In the genomic region with DNA sequence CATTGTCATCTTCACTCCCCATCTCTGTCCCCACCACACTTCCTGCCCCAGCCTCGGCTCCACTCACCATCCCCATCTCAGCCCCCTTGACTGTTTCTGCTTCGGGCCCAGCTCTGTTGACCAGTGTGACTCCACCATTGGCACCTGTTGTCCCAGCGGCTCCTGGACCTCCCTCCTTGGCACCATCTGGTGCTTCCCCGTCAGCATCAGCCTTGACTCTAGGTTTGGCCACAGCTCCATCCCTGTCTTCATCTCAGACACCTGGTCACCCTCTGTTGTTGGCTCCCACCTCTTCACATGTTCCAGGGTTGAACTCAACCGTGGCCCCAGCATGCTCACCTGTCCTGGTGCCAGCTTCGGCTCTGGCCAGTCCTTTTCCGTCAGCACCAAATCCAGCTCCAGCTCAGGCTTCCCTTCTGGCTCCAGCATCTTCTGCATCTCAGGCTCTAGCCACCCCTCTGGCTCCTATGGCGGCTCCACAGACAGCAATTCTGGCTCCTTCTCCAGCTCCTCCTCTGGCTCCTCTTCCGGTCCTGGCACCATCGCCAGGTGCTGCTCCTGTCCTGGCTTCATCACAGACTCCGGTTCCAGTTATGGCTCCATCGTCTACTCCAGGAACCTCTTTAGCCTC, we compare ENCODE assay signal across 19 cellular contexts. TPM values are rescaled to one million over a fixed set of nuclear protein-coding genes. Genes with fewer than 3 reads are reported as not detected.
DNase-seq lines count a peak whose midpoint lies in the region; ATAC-seq, FAIRE-seq and TF ChIP-seq lines count a peak whose summit lies in the region.
"Had no signal": no experiment of that assay in that cellular context is flagged by ENCODE, and none has a peak within 500 bp of the region (broad histone marks: within the 10 kb centered on the region; RNA-seq: fewer than 3 reads in every experiment).

No MANE protein-coding gene starts in this region.

- no peaks in the 10 kb centered on the region for H3K9me2 ChIP-seq in GM23338 (ENCODE audit: insufficient read depth)

- FAIRE-seq in K562 (lab: Jason Lieb, UNC) (no peak), urothelium cell line (lab: Jason Lieb, UNC) (no peak)

- no peak overlapping the region for H3K4me2 ChIP-seq in GM23338
- no peak overlapping the region for H3K4me2 ChIP-seq in K562 (ENCODE audit: insufficient read depth, low read length)

- DNase-seq in CD14-positive monocyte (ENCODE audit: low spot score) (no peak), GM23338 (ENCODE audit: low spot score) (no peak), K562 (ENCODE audit: extremely low read depth in 1 of 4, low spot score in 3 of 4) (no peak), naive B cell (no peak), GOT3 (lab: John Stamatoyannopoulos, UW) (no peak), HK-2 (ENCODE audit: unreplicated experiment) (no peak), urothelium cell line (ENCODE audit: low spot score) (no peak), NCI-H1092 treated with DMSO at 0.1 percent for 48 hours (lab: John Stamatoyannopoulos, UW) (no peak)
- DNase-seq: activated CD4-positive, alpha-beta T cell treated with anti-CD3 and anti-CD28 coated beads for 36 hours; activated T-cell treated with anti-CD3 and anti-CD28 coated beads, Interleukin-2, amount 50 U/mL, for 4 hours; AML-193; DMS79; H7; KG1; NK-92 treated with Interleukin-12 subunit alpha and Interleukin-12 subunit beta, amount 100 ng/mL, for 24 hours; SHP77; stimulated activated CD4-positive, alpha-beta T cell treated with anti-CD3 and anti-CD28 coated beads, Interleukin-4, amount 100 ng/mL, for 1 hour; T-helper 9 cell had no signal

- intact Hi-C loops in CD14-positive monocyte (cut with micrococcal nuclease) (loop anchor here in 1 of 2 donors (5.0 kb wide), 1 partner anchor 33 kb away; no protein-coding TSS in a partner anchor), K562 (cut with micrococcal nuclease) (no loop called here)

- no peaks in the 10 kb centered on the region for H3K9me1 ChIP-seq in K562 (ENCODE audit: control insufficient read depth, insufficient read depth, low read length)

- H3K27ac Mint-ChIP-seq in CD14-positive monocyte (peak overlapping the region; percentile 94 to 97 (median 95)), GM23338 (peak overlapping the region; percentile 39; the same call in 1 of the 2 replicates), naive B cell (peak overlapping the region in 4 of 6 donors; percentile 37 to 82 (median 62))

- H3K27me3 ChIP-seq in GM23338 (ENCODE audit: insufficient read depth) (no peaks in the 10 kb centered on the region), K562 (ENCODE audit: control insufficient read depth in 2 of 2, insufficient read depth in 2 of 2, low read length in 2 of 2) (no peaks in the 10 kb centered on the region)
- H3K27me3 ChIP-seq: ascending aorta had no signal

- CTCF ChIA-PET in K562 (lab: Yijun Ruan, JAX; ENCODE audit: low intra/inter-chr PET ratio) = no interaction called here

- no peak overlapping the region for H3K9ac ChIP-seq in K562 (ENCODE audit: insufficient read depth in 1 of 2, low read depth in 2 of 2, low read length in 2 of 2)

- H3K27ac ChIP-seq in GM23338 (ENCODE audit: low read depth) = no peak overlapping the region
- H3K27ac ChIP-seq in K562 (ENCODE audit: extremely low read depth, low read depth, low read length) = no peak overlapping the region
- H3K27ac ChIP-seq: ascending aorta had no signal

- no peak for TF ChIP-seq CTCF in CD14-positive monocyte (IDR thresholded peaks at IDR 0.05)
- no peak for TF ChIP-seq CTCF in GM23338 (conservative IDR thresholded peaks at IDR 0.05; ENCODE audit: low read depth in 2 of 2)
- no peak for TF ChIP-seq CTCF in K562 (IDR thresholded peaks at IDR 0.05 in 2 of 3, conservative IDR thresholded peaks at IDR 0.05 in 1 of 3; ENCODE audit: insufficient read depth in 2 of 3, low read depth in 1 of 3, low read length in 3 of 3)

- H2AFZ ChIP-seq in GM23338 (no peak overlapping the region), K562 (ENCODE audit: low read depth, low read length) (no peak overlapping the region)

- H3K79me2 ChIP-seq in GM23338 (replicated peaks; ENCODE audit: insufficient read depth) (peaks cover 28% of the 10 kb centered on the region), K562 (ENCODE audit: control insufficient read depth, insufficient read depth, low read length) (peaks cover 12% of the 10 kb centered on the region; the same call in 2 of the 3 replicates)

- POLR2A ChIA-PET in K562 (lab: Yijun Ruan, JAX) = interaction anchor here (0.5 to 3.0 kb wide), 7 partner anchors 9 to 280 kb away, joined by 3 to 19 read pairs (median 5); partner anchors contain the start of gene PHKG2

- peaks cover 39% of the 10 kb centered on the region for H4K20me1 ChIP-seq in GM23338 (replicated peaks; ENCODE audit: insufficient read depth)
- 0 out of 2 replicates have a peak, but pooled peaks cover 6% of the 10 kb centered on the region for H4K20me1 ChIP-seq in K562 (replicated peaks; ENCODE audit: control insufficient read depth, insufficient read depth, low read length)

- H3K4me1 ChIP-seq in GM23338 (ENCODE audit: insufficient read depth) = peaks cover 15% of the 10 kb centered on the region
- peaks cover 0 to 8% of the 10 kb centered on the region in 2 experiments; a peak in 1 of 5 replicates for H3K4me1 ChIP-seq in K562 (replicated peaks in 1 of 2; ENCODE audit: control insufficient read depth in 2 of 2, insufficient read depth in 2 of 2, low read length in 2 of 2)
- H3K4me1 ChIP-seq: ascending aorta had no signal

- no peak overlapping the region for H3K4me3 Mint-ChIP-seq in CD14-positive monocyte
- H3K4me3 Mint-ChIP-seq in GM23338 = no peak overlapping the region; the same call in 2 of the 3 replicates
- peak overlapping the region in 1 of 8 donors; percentile 44 for H3K4me3 Mint-ChIP-seq in naive B cell
- H3K4me3 Mint-ChIP-seq: activated CD4-positive, alpha-beta T cell treated with anti-CD3 and anti-CD28 coated beads for 36 hours; activated T-cell treated with anti-CD3 and anti-CD28 coated beads, Interleukin-2, amount 50 U/mL, for 4 hours had no signal

- WGBS in K562 (ENCODE audit: insufficient coverage, low coverage, missing lambda C conversion rate) = 97% methylated on average over 11 of the region's 12 CpGs

- no peaks in the 10 kb centered on the region; the same call in 1 of the 2 replicates for H3F3A ChIP-seq in GM23338 (replicated peaks; ENCODE audit: low read depth)

- H3K4me1 Mint-ChIP-seq in CD14-positive monocyte (peaks cover 46% of the 10 kb centered on the region), GM23338 (peaks cover 12% of the 10 kb centered on the region), naive B cell (peaks cover 17 to 31% (median 28%) of the 10 kb centered on the region in 3 donors)
- H3K4me1 Mint-ChIP-seq: activated CD4-positive, alpha-beta T cell treated with anti-CD3 and anti-CD28 coated beads for 36 hours had no signal

- no peak overlapping the region for H3K4me3 ChIP-seq in GM23338
- no peak overlapping the region for H3K4me3 ChIP-seq in K562
- H3K4me3 ChIP-seq: ascending aorta had no signal

- BruUV-seq in K562 (replicated peaks; lab: Mats Ljungman, UMichigan) = TSS peak; percentile 12

- in situ Hi-C loops in K562 (cut with MboI) = no loop called here

- TF ChIP-seq RAD21 in K562 (CRISPR knock-in tag; conservative IDR thresholded peaks at IDR 0.05 in 1 of 2, IDR thresholded peaks at IDR 0.05 in 1 of 2) = no peak

- H3K9me3 Mint-ChIP-seq in CD14-positive monocyte = peaks cover 0 to 5% (median 0%) of the 10 kb centered on the region in 7 donors
- H3K9me3 Mint-ChIP-seq in GM23338 = no peaks in the 10 kb centered on the region
- H3K9me3 Mint-ChIP-seq in naive B cell = no peaks in the 10 kb centered on the region
- H3K9me3 Mint-ChIP-seq: activated T-cell treated with anti-CD3 and anti-CD28 coated beads, Interleukin-2, amount 50 U/mL, for 4 hours had no signal

- no peak for TF ChIP-seq EP300 in K562 (IDR thresholded peaks at IDR 0.05; ENCODE audit: low read length)

- H3K27me3 Mint-ChIP-seq in CD14-positive monocyte (ENCODE audit: low read depth in 3 of 3) = peaks cover 0 to 5% (median 4%) of the 10 kb centered on the region in 3 donors
- H3K27me3 Mint-ChIP-seq in GM23338 (ENCODE audit: insufficient read depth, low read depth, poor library complexity) = peaks cover 10% of the 10 kb centered on the region
- H3K27me3 Mint-ChIP-seq in naive B cell = no peaks in the 10 kb centered on the region
- H3K27me3 Mint-ChIP-seq: activated CD4-positive, alpha-beta T cell treated with anti-CD3 and anti-CD28 coated beads for 36 hours had no signal

- TF ChIP-seq POLR2A in K562 (conservative IDR thresholded peaks at IDR 0.05) = no peak

- no peaks in the 10 kb centered on the region for H3K9me3 ChIP-seq in K562 (replicated peaks; ENCODE audit: control insufficient read depth, insufficient read depth, low read depth, low read length)
- H3K9me3 ChIP-seq: ascending aorta had no signal

- H3K36me3 Mint-ChIP-seq in CD14-positive monocyte (peaks cover 59 to 76% of the 10 kb centered on the region in 2 donors), GM23338 (ENCODE audit: low read depth) (peaks cover 86% of the 10 kb centered on the region), naive B cell (peaks cover 19 to 44% of the 10 kb centered on the region in 2 donors)

- H3K36me3 ChIP-seq in GM23338 (ENCODE audit: insufficient read depth) (peaks cover 51% of the 10 kb centered on the region), K562 (ENCODE audit: control insufficient read depth, insufficient read depth, low read length) (peaks cover 93% of the 10 kb centered on the region)

- ATAC-seq in GM23338 (no peak), K562 (no peak), naive B cell (ENCODE audit: low read depth in 2 of 2) (no peak)
- ATAC-seq: activated CD4-positive, alpha-beta T cell treated with anti-CD3 and anti-CD28 coated beads for 36 hours had no signal

RNA-seq across cellular contexts. Expression of gene PHKG2, which starts 24.4 kb away (rescaled TPM):
- polyA plus RNA-seq in CD14-positive monocyte (10 to 100 TPM; 45.4 to 54.2 TPM), GM23338 (2016; fragmentation: Nextera tagmentation; extraction: Ambion mirVana) (26.9 and 28.1 TPM in 2 replicates), K562 (2011; rRNA removed) (44.1 and 54.4 TPM in 2 replicates), K562 (2014; fragmentation: Illumina TruSeq; extraction: Trizol) (39.2 and 41.0 TPM in 2 replicates), K562 (2014; fragmentation: Nextera tagmentation; extraction: Ambion mirVana) (10 to 100 TPM in 1 of 2 experiments, 1 to 10 TPM in 1; 5.8 to 14.1 TPM), K562 (2014; rRNA removed) (50.4 and 54.2 TPM in 2 replicates), naive B cell (ENCODE audit: low read depth in 6 of 6) (10 to 100 TPM; 24.7 to 43.9 (median 29.8) TPM)
- total RNA-seq in GM23338 (2014; rRNA removed; shearing (Covaris generic)) = 27.0 and 31.3 TPM in 2 replicates
- 128 and 290 TPM in 2 replicates for total RNA-seq in K562 (2011; cell fraction: chromatin; rRNA removed; ENCODE audit: low replicate concordance)
- 161 and 163 TPM in 2 replicates for total RNA-seq in K562 (2011; cell fraction: nucleolus; rRNA removed)
- 157 and 194 TPM in 2 replicates for total RNA-seq in K562 (2011; cell fraction: nucleoplasm; rRNA removed)
- total RNA-seq in K562 (2014; rRNA removed) (30.7 and 45.9 TPM in 2 replicates), K562 (2014; rRNA removed; fragmentation: Illumina TruSeq; extraction: Trizol) (18.3 and 21.2 TPM in 2 replicates), K562 (2015; rRNA removed; fragmentation: Illumina TruSeq; extraction: Trizol) (23.9 and 25.2 TPM in 2 replicates), K562 (2021) (39.7 and 40.7 TPM in 2 replicates)
- polyA plus RNA-seq in K562 (2011; cell fraction: cytosol; rRNA removed) = 44.6 and 56.8 TPM in 2 replicates
- polyA plus RNA-seq in K562 (2011; cell fraction: nucleus; rRNA removed) = 182 and 233 TPM in 2 replicates
- 30.6 and 41.6 TPM in 2 replicates for polyA plus RNA-seq in K562 (2012)
- polyA minus RNA-seq in K562 (2011; rRNA and poly(A)+ RNA removed) = 19.6 and 26.2 TPM in 2 replicates
- 14.9 and 17.4 TPM in 2 replicates for polyA minus RNA-seq in K562 (2011; cell fraction: cytosol; rRNA and poly(A)+ RNA removed)
- 36.2 and 39.6 TPM in 2 replicates for polyA minus RNA-seq in K562 (2011; cell fraction: nucleus; rRNA and poly(A)+ RNA removed)

RNA-seq across cellular contexts. Expression of gene SRCAP, which starts 24.9 kb away (rescaled TPM):
- 1 to 10 TPM; 3.0 to 6.3 TPM for polyA plus RNA-seq in CD14-positive monocyte
- 38.4 and 44.3 TPM in 2 replicates for total RNA-seq in GM23338 (2014; rRNA removed; shearing (Covaris generic))
- 14.1 and 15.3 TPM in 2 replicates for polyA plus RNA-seq in GM23338 (2016; fragmentation: Nextera tagmentation; extraction: Ambion mirVana)
- 89.8 and 132 TPM in 2 replicates for total RNA-seq in K562 (2011; cell fraction: chromatin; rRNA removed; ENCODE audit: low replicate concordance)
- 44.6 and 46.2 TPM in 2 replicates for total RNA-seq in K562 (2011; cell fraction: nucleolus; rRNA removed)
- 58.6 and 74.8 TPM in 2 replicates for total RNA-seq in K562 (2011; cell fraction: nucleoplasm; rRNA removed)
- 16.0 and 16.3 TPM in 2 replicates for total RNA-seq in K562 (2014; rRNA removed)
- total RNA-seq in K562 (2014; rRNA removed; fragmentation: Illumina TruSeq; extraction: Trizol) = 3.5 and 3.7 TPM in 2 replicates
- total RNA-seq in K562 (2015; rRNA removed; fragmentation: Illumina TruSeq; extraction: Trizol) = 5.8 and 7.9 TPM in 2 replicates
- 58.9 and 62.6 TPM in 2 replicates for total RNA-seq in K562 (2021)
- 2.2 and 6.4 TPM in 2 replicates for polyA plus RNA-seq in K562 (2011; rRNA removed)
- polyA plus RNA-seq in K562 (2011; cell fraction: cytosol; rRNA removed) = 1.9 and 3.2 TPM in 2 replicates
- polyA plus RNA-seq in K562 (2011; cell fraction: nucleus; rRNA removed) = 18.6 and 29.8 TPM in 2 replicates
- polyA plus RNA-seq in K562 (2012) = 16.6 and 25.8 TPM in 2 replicates
- polyA plus RNA-seq in K562 (2014; fragmentation: Illumina TruSeq; extraction: Trizol) = 14.9 and 21.0 TPM in 2 replicates
- polyA plus RNA-seq in K562 (2014; fragmentation: Nextera tagmentation; extraction: Ambion mirVana) = under 1 TPM; 0.21 to 0.53 TPM
- 11.4 and 17.0 TPM in 2 replicates for polyA plus RNA-seq in K562 (2014; rRNA removed)
- polyA minus RNA-seq in K562 (2011; rRNA and poly(A)+ RNA removed) = 11.0 and 11.9 TPM in 2 replicates
- polyA minus RNA-seq in K562 (2011; cell fraction: cytosol; rRNA and poly(A)+ RNA removed) = 21.7 and 27.4 TPM in 2 replicates
- 17.2 and 20.0 TPM in 2 replicates for polyA minus RNA-seq in K562 (2011; cell fraction: nucleus; rRNA and poly(A)+ RNA removed)
- 10 to 100 TPM in 5 of 6 donors, not detected in 1; 11.9 to 41.5 (median 14.8) TPM for polyA plus RNA-seq in naive B cell (ENCODE audit: low read depth in 6 of 6)

RNA-seq across cellular contexts. Expression of gene CFAP119, which starts 38.0 kb away (rescaled TPM):
- 1 to 10 TPM; 2.4 to 3.5 TPM for polyA plus RNA-seq in CD14-positive monocyte
- 2.2 and 2.7 TPM in 2 replicates for total RNA-seq in GM23338 (2014; rRNA removed; shearing (Covaris generic))
- 4.4 and 5.2 TPM in 2 replicates for polyA plus RNA-seq in GM23338 (2016; fragmentation: Nextera tagmentation; extraction: Ambion mirVana)
- total RNA-seq in K562 (2011; cell fraction: chromatin; rRNA removed; ENCODE audit: low replicate concordance) = 23.0 and 52.3 TPM in 2 replicates
- 44.0 and 46.5 TPM in 2 replicates for total RNA-seq in K562 (2011; cell fraction: nucleolus; rRNA removed)
- total RNA-seq in K562 (2011; cell fraction: nucleoplasm; rRNA removed) = 24.7 and 39.0 TPM in 2 replicates
- 16.1 and 18.5 TPM in 2 replicates for total RNA-seq in K562 (2014; rRNA removed)
- total RNA-seq in K562 (2014; rRNA removed; fragmentation: Illumina TruSeq; extraction: Trizol) = 4.2 and 6.1 TPM in 2 replicates
- total RNA-seq in K562 (2015; rRNA removed; fragmentation: Illumina TruSeq; extraction: Trizol) = 7.0 and 7.4 TPM in 2 replicates
- total RNA-seq in K562 (2021) = 18.4 and 20.0 TPM in 2 replicates
- 13.5 and 16.3 TPM in 2 replicates for polyA plus RNA-seq in K562 (2011; rRNA removed)
- 10.6 and 19.6 TPM in 2 replicates for polyA plus RNA-seq in K562 (2011; cell fraction: cytosol; rRNA removed)
- 107 and 225 TPM in 2 replicates for polyA plus RNA-seq in K562 (2011; cell fraction: nucleus; rRNA removed)
- polyA plus RNA-seq in K562 (2012) = 14.9 and 20.9 TPM in 2 replicates
- 9.0 and 9.6 TPM in 2 replicates for polyA plus RNA-seq in K562 (2014; fragmentation: Illumina TruSeq; extraction: Trizol)
- 1 to 10 TPM; 5.5 to 6.2 TPM for polyA plus RNA-seq in K562 (2014; fragmentation: Nextera tagmentation; extraction: Ambion mirVana)
- 33.7 and 38.2 TPM in 2 replicates for polyA plus RNA-seq in K562 (2014; rRNA removed)
- 1.2 and 2.5 TPM in 2 replicates for polyA minus RNA-seq in K562 (2011; rRNA and poly(A)+ RNA removed)
- polyA minus RNA-seq in K562 (2011; cell fraction: cytosol; rRNA and poly(A)+ RNA removed) = 3.8 and 4.2 TPM in 2 replicates
- 16.9 and 21.3 TPM in 2 replicates for polyA minus RNA-seq in K562 (2011; cell fraction: nucleus; rRNA and poly(A)+ RNA removed)
- under 1 TPM; 0.16 to 0.88 (median 0.62) TPM for polyA plus RNA-seq in naive B cell (ENCODE audit: low read depth in 6 of 6)
- total RNA-seq: ascending aorta had no signal

RNA-seq across cellular contexts. Expression of gene RNF40, which starts 38.3 kb away (rescaled TPM):
- polyA plus RNA-seq in CD14-positive monocyte (10 to 100 TPM; 14.8 to 34.9 TPM), GM23338 (2016; fragmentation: Nextera tagmentation; extraction: Ambion mirVana) (32.6 and 36.0 TPM in 2 replicates), K562 (2011; rRNA removed) (91.7 and 97.8 TPM in 2 replicates), K562 (2014; fragmentation: Illumina TruSeq; extraction: Trizol) (107 and 115 TPM in 2 replicates), K562 (2014; fragmentation: Nextera tagmentation; extraction: Ambion mirVana) (1 to 10 TPM; 6.2 to 9.1 TPM), K562 (2014; rRNA removed) (68.2 and 75.6 TPM in 2 replicates), naive B cell (ENCODE audit: low read depth in 6 of 6) (10 to 100 TPM; 15.0 to 51.6 (median 28.8) TPM)
- total RNA-seq in GM23338 (2014; rRNA removed; shearing (Covaris generic)) = 78.5 and 80.2 TPM in 2 replicates
- total RNA-seq in K562 (2011; cell fraction: chromatin; rRNA removed; ENCODE audit: low replicate concordance) = 149 and 268 TPM in 2 replicates
- 112 and 115 TPM in 2 replicates for total RNA-seq in K562 (2011; cell fraction: nucleolus; rRNA removed)
- 105 and 116 TPM in 2 replicates for total RNA-seq in K562 (2011; cell fraction: nucleoplasm; rRNA removed)
- total RNA-seq in K562 (2014; rRNA removed) (81.9 and 95.6 TPM in 2 replicates), K562 (2014; rRNA removed; fragmentation: Illumina TruSeq; extraction: Trizol) (73.7 and 81.5 TPM in 2 replicates), K562 (2015; rRNA removed; fragmentation: Illumina TruSeq; extraction: Trizol) (76.4 and 82.9 TPM in 2 replicates), K562 (2021) (124 and 129 TPM in 2 replicates)
- polyA plus RNA-seq in K562 (2011; cell fraction: cytosol; rRNA removed) = 60.8 and 77.4 TPM in 2 replicates
- 137 and 170 TPM in 2 replicates for polyA plus RNA-seq in K562 (2011; cell fraction: nucleus; rRNA removed)
- polyA plus RNA-seq in K562 (2012) = 78.5 and 80.4 TPM in 2 replicates
- 89.9 and 91.7 TPM in 2 replicates for polyA minus RNA-seq in K562 (2011; rRNA and poly(A)+ RNA removed)
- polyA minus RNA-seq in K562 (2011; cell fraction: cytosol; rRNA and poly(A)+ RNA removed) = 61.7 and 77.1 TPM in 2 replicates
- polyA minus RNA-seq in K562 (2011; cell fraction: nucleus; rRNA and poly(A)+ RNA removed) = 39.2 and 51.2 TPM in 2 replicates

Comparison
In these comparisons a context has a peak if more than half of its experiments do, and no peak if none do; other contexts are left out.
1. H3K27ac Mint-ChIP-seq: peak in every context shown above with its lines; median percentile 95 in CD14-positive monocyte; 62 in naive B cell; 39 in GM23338.